ENCODE assay signal across 9 cellular contexts in the genomic region with DNA sequence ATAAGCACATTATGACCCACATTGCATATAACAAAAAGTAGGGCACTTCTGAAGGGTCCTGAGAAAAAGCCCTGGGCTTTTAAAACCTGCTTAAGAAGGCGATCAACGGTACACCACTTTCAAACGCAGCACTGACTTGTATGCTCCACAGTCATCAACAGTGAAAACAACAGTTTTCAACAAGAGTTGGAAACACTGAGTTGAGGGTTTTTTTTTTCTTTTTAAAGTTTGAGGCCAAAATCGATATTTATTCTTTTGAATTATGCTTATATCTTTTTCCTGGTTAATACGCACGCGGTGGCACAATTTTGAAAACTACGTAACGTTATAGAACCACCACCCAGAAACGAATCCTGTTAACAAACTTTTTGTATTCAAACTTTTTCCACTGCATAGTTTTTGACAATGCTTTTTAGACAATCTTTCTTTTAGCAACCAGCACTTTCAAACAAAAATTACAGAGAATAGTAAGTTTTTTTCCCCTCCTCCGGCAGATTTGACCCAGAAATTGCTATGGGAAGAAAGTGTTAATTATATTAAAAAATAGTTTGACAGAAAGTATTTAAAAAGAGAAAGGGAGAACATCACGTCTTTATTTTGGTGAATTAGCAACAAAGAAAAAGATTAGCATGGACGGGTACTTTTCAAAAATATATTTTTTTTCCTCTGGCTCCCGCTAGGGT. TPM values are rescaled to one million over a fixed set of nuclear protein-coding genes. Genes with fewer than 3 reads are reported as not detected.
DNase-seq lines count a peak whose midpoint lies in the region; ATAC-seq and TF ChIP-seq lines count a peak whose summit lies in the region.
"Had no signal": no experiment of that assay in that cellular context is flagged by ENCODE, and none has a peak within 500 bp of the region (broad histone marks: within the 10 kb centered on the region; RNA-seq: fewer than 3 reads in every experiment).

No MANE protein-coding gene starts in this region.

- H3K4me1 ChIP-seq in cardiac muscle cell (ENCODE audit: low read depth): peaks cover 21% of the 10 kb centered on the region
- no peaks in the 10 kb centered on the region for H3K4me1 ChIP-seq in mesendoderm (ENCODE audit: control insufficient read depth, low read depth, low read length)
- H3K4me1 ChIP-seq in upper lobe of right lung: peaks cover 38% of the 10 kb centered on the region

- peak overlapping the region; percentile 94 for H3K18ac ChIP-seq in mesendoderm (ENCODE audit: low read length)

- no CpG with 5 or more reads among the region's 14 CpGs for WGBS in mesendoderm (ENCODE audit: extremely low coverage, insufficient coverage, low lambda C conversion rate)

- peak overlapping the region; percentile 16 for H3K27ac Mint-ChIP-seq in MCF 10A (ENCODE audit: low read depth, unreplicated experiment)

- no peak overlapping the region for H2BK120ac ChIP-seq in mesendoderm (ENCODE audit: low read depth, low read length)

- peak in 1 of 2 donors; percentile 19 for DNase-seq in cardiac muscle cell (ENCODE audit: low read depth in 1 of 2, low spot score in 1 of 2)
- DNase-seq in Right ventricle myocardium superior: no peak
- DNase-seq in MCF 10A (ENCODE audit: unreplicated experiment): no peak
- no peak for DNase-seq in mesendoderm
- no peak for DNase-seq in upper lobe of right lung
- no peak for DNase-seq in SW 1271 (lab: John Stamatoyannopoulos, UW)

- intact Hi-C loops in Right ventricle myocardium superior (cut with DNase I): no loop called here
- intact Hi-C loops in MCF 10A (cut with micrococcal nuclease): no loop called here
- intact Hi-C loops in upper lobe of right lung (cut with DNase I): no loop called here

- POLR2A ChIA-PET in MCF 10A (lab: Yijun Ruan, JAX): interaction anchor here (0.6 to 5.9 kb wide), 3 partner anchors 70 to 147 kb away, joined by 3 to 71 read pairs (median 4); a partner anchor contains a TSS

- H3K56ac ChIP-seq in mesendoderm (ENCODE audit: low read length): peak overlapping the region; percentile 25

- H3K23ac ChIP-seq in mesendoderm (ENCODE audit: low read length): no peak overlapping the region

- H3K36me3 ChIP-seq in cardiac muscle cell (no peaks in the 10 kb centered on the region), mesendoderm (ENCODE audit: control insufficient read depth, insufficient read depth, low read length) (no peaks in the 10 kb centered on the region), upper lobe of right lung (no peaks in the 10 kb centered on the region)

- H3K4me3 ChIP-seq in cardiac muscle cell: peak overlapping the region; percentile 60
- no peak overlapping the region for H3K4me3 ChIP-seq in mesendoderm (ENCODE audit: low read length)
- H3K4me3 ChIP-seq in upper lobe of right lung: peak overlapping the region; percentile 61

- H3K9me3 Mint-ChIP-seq in MCF 10A (ENCODE audit: unreplicated experiment): no peaks in the 10 kb centered on the region

- H4K8ac ChIP-seq in mesendoderm (ENCODE audit: low read depth, low read length): no peak overlapping the region

- H3K36me3 Mint-ChIP-seq in MCF 10A (ENCODE audit: insufficient read depth, unreplicated experiment): no peaks in the 10 kb centered on the region

- CTCF ChIA-PET in MCF 10A (lab: Yijun Ruan, JAX): no interaction called here

- no peaks in the 10 kb centered on the region for H3K9me3 ChIP-seq in cardiac muscle cell (ENCODE audit: low read depth)
- H3K9me3 ChIP-seq in upper lobe of right lung: no peaks in the 10 kb centered on the region

- H2BK15ac ChIP-seq in mesendoderm (replicated peaks; ENCODE audit: low read depth): no peak overlapping the region

- peak overlapping the region; percentile 95 for H3K4me3 Mint-ChIP-seq in MCF 10A (ENCODE audit: unreplicated experiment)

- ATAC-seq in Right ventricle myocardium superior (ENCODE audit: poor library complexity): no peak
- ATAC-seq in upper lobe of right lung: no peak
- no peak for ATAC-seq in HG03354 (IDR thresholded peaks at IDR 0.05; ENCODE audit: poor library complexity, severe bottlenecking, unreplicated experiment)
- no peak for ATAC-seq in HG03521 (IDR thresholded peaks at IDR 0.05; ENCODE audit: unreplicated experiment)

- H3K4ac ChIP-seq in mesendoderm (ENCODE audit: low read depth, low read length): no peak overlapping the region

- no peaks in the 10 kb centered on the region for H3K79me2 ChIP-seq in mesendoderm (ENCODE audit: control insufficient read depth, insufficient read depth, low read length)

- H3K9ac ChIP-seq in mesendoderm (ENCODE audit: low read length): no peak overlapping the region

- no peak overlapping the region for H2BK5ac ChIP-seq in mesendoderm (ENCODE audit: low read length)

- peak overlapping the region; percentile 84 for H3K27ac ChIP-seq in cardiac muscle cell
- no peak overlapping the region for H3K27ac ChIP-seq in mesendoderm (ENCODE audit: low read depth, low read length)
- H3K27ac ChIP-seq in upper lobe of right lung: peak overlapping the region; percentile 93

- H2AK5ac ChIP-seq in mesendoderm (ENCODE audit: low read length): no peak overlapping the region

- H4K5ac ChIP-seq in mesendoderm (ENCODE audit: low read length): no peak overlapping the region

- peaks cover 23% of the 10 kb centered on the region for H3K4me1 Mint-ChIP-seq in MCF 10A (ENCODE audit: insufficient read depth, unreplicated experiment)

- BruUV-seq in MCF 10A (replicated peaks; lab: Mats Ljungman, UMichigan): no TSS peak

- H3K4me2 ChIP-seq in mesendoderm (ENCODE audit: low read length): no peak overlapping the region

- H3K27me3 ChIP-seq in cardiac muscle cell (no peaks in the 10 kb centered on the region), mesendoderm (ENCODE audit: insufficient read depth, low read length, poor library complexity) (no peaks in the 10 kb centered on the region), upper lobe of right lung (no peaks in the 10 kb centered on the region)

- TF ChIP-seq CTCF in cardiac muscle cell (IDR thresholded peaks at IDR 0.05; ENCODE audit: low read depth, low read length): no peak
- no peak for TF ChIP-seq CTCF in MCF 10A (IDR thresholded peaks at IDR 0.05; ENCODE audit: unreplicated experiment)
- no peak for TF ChIP-seq CTCF in upper lobe of right lung (IDR thresholded peaks at IDR 0.05)

- H3K27me3 Mint-ChIP-seq in MCF 10A (ENCODE audit: insufficient read depth, unreplicated experiment): no peaks in the 10 kb centered on the region

- no peaks in the 10 kb centered on the region for H3K79me1 ChIP-seq in mesendoderm (ENCODE audit: low read length)

RNA-seq across cellular contexts. Expression of a gene that starts 1.0 kb away (rescaled TPM):
- total RNA-seq in cardiac muscle cell: 10.0 and 13.7 TPM in 2 replicates
- 17.3 and 18.6 TPM in 2 replicates for polyA plus RNA-seq in cardiac muscle cell
- 117 TPM for total RNA-seq in Right ventricle myocardium superior
- total RNA-seq in MCF 10A (2022): 9.4 and 10.4 TPM in 2 replicates
- 0.58 TPM for polyA plus RNA-seq in mesendoderm (2013, experiment 1 of 2)
- 0.43 TPM for polyA plus RNA-seq in mesendoderm (2013, experiment 2 of 2)
- total RNA-seq in upper lobe of right lung: 52.6 TPM

RNA-seq across cellular contexts. Expression of a gene that starts 27.2 kb away (rescaled TPM):
- total RNA-seq in cardiac muscle cell (not detected in 2 replicates), Right ventricle myocardium superior (not detected), MCF 10A (2022) (not detected in 2 replicates), upper lobe of right lung (not detected)
- 0.13 and 0.27 TPM in 2 replicates for polyA plus RNA-seq in cardiac muscle cell
- polyA plus RNA-seq in mesendoderm (2013, experiment 1 of 2): not detected
- not detected for polyA plus RNA-seq in mesendoderm (2013, experiment 2 of 2)
- total RNA-seq: activated CD8-positive, alpha-beta memory T cell treated with anti-CD3 and anti-CD28 coated beads for 36 hours had no signal
